1 cellular context compared by ENCODE assay signal in genomic region chr1:120176092-120176855, GRCh38.
TF ChIP-seq lines count a peak whose summit lies in the region.

Gene SEC22B (minus strand): TSS chr1:120176520. CDS start chr1:120176381, 139 bp downstream.

TF ChIP-seq in HepG2, 621 proteins besides CTCF, POLR2A, EP300 and RAD21 (continued from another document and continues in another):
- TF ChIP-seq ZEB1 (IDR thresholded peaks at IDR 0.05; ENCODE audit: insufficient replicate concordance, low read depth) (peak; percentile 83), SUZ12 (IDR thresholded peaks at IDR 0.05; ENCODE audit: low read depth, low read length) (no peak), NKX3-1 (CRISPR knock-in tag; IDR thresholded peaks at IDR 0.05) (peak; percentile 87; the same call in 1 of the 2 replicates), ATF6 (CRISPR knock-in tag; conservative IDR thresholded peaks at IDR 0.05) (no peak), ZNF550 (CRISPR knock-in tag; IDR thresholded peaks at IDR 0.05; ENCODE audit: borderline replicate concordance) (no peak), ARID5B (CRISPR knock-in tag; IDR thresholded peaks at IDR 0.05) (peak; percentile 74), ZMYM3 (CRISPR knock-in tag; IDR thresholded peaks at IDR 0.05) (peak; percentile 82; the same call in 1 of the 2 replicates), MTERF4 (CRISPR knock-in tag; IDR thresholded peaks at IDR 0.05) (peak; percentile 82; the same call in 1 of the 2 replicates), MYC (CRISPR knock-in tag; IDR thresholded peaks at IDR 0.05; ENCODE audit: borderline replicate concordance) (peak; percentile 76; the same call in 1 of the 2 replicates), ZNF18 (CRISPR knock-in tag; IDR thresholded peaks at IDR 0.05; ENCODE audit: insufficient replicate concordance) (no peak), MYPOP (CRISPR knock-in tag; IDR thresholded peaks at IDR 0.05) (0 out of 2 replicates have a peak, but pooled peaks have one; percentile 46), ZNF800 (CRISPR knock-in tag; IDR thresholded peaks at IDR 0.05) (peak; percentile 77; the same call in 1 of the 2 replicates), PCBP2 (optimal IDR thresholded peaks at IDR 0.05; ENCODE audit: low read depth, low read length, poor library complexity, severe bottlenecking) (no peak), ZBTB1 (CRISPR knock-in tag; IDR thresholded peaks at IDR 0.05; ENCODE audit: borderline replicate concordance) (no peak), ZNF468 (CRISPR knock-in tag; IDR thresholded peaks at IDR 0.05) (no peak), E2F2 (CRISPR knock-in tag; IDR thresholded peaks at IDR 0.05; ENCODE audit: borderline replicate concordance) (no peak; the same call in 1 of the 2 replicates), JUN (CRISPR knock-in tag; IDR thresholded peaks at IDR 0.05) (no peak), ZNF24 (IDR thresholded peaks at IDR 0.05) (0 out of 2 replicates have a peak, but pooled peaks have one; percentile 46), SP1 (IDR thresholded peaks at IDR 0.05) (no peak), SP1 (CRISPR knock-in tag; IDR thresholded peaks at IDR 0.05) (peak; percentile 62; the same call in 1 of the 2 replicates), IRX3 (CRISPR knock-in tag; IDR thresholded peaks at IDR 0.05; ENCODE audit: borderline replicate concordance, low read depth) (no peak), EEA1 (CRISPR knock-in tag; IDR thresholded peaks at IDR 0.05; ENCODE audit: borderline replicate concordance) (no peak), MAFG (CRISPR knock-in tag; IDR thresholded peaks at IDR 0.05) (no peak), TAF1 (CRISPR knock-in tag; IDR thresholded peaks at IDR 0.05) (peak; percentile 93), UBTF (CRISPR knock-in tag; IDR thresholded peaks at IDR 0.05) (peak; percentile 85), TSC22D2 (CRISPR knock-in tag; IDR thresholded peaks at IDR 0.05; ENCODE audit: borderline replicate concordance) (peak; percentile 66; the same call in 1 of the 2 replicates), E2F1 (CRISPR knock-in tag; IDR thresholded peaks at IDR 0.05) (peak; percentile 80), ZNF543 (CRISPR knock-in tag; IDR thresholded peaks at IDR 0.05) (no peak), MZF1 (CRISPR knock-in tag; IDR thresholded peaks at IDR 0.05; ENCODE audit: borderline replicate concordance) (no peak), ZFY (CRISPR knock-in tag; IDR thresholded peaks at IDR 0.05) (peak; percentile 89), SNAPC4 (CRISPR knock-in tag; IDR thresholded peaks at IDR 0.05) (peak; percentile 30; the same call in 1 of the 2 replicates), ZNF20 (CRISPR knock-in tag; IDR thresholded peaks at IDR 0.05) (no peak), MAFF (IDR thresholded peaks at IDR 0.05; ENCODE audit: low read depth, low read length) (peak; percentile 2; the same call in 1 of the 2 replicates), ZNF143 (CRISPR knock-in tag; IDR thresholded peaks at IDR 0.05) (0 out of 2 replicates have a peak, but pooled peaks have one; percentile 49), ATF1 (CRISPR knock-in tag; IDR thresholded peaks at IDR 0.05) (peak; percentile 87)
